ENCODE assay signal across 19 cellular contexts in genomic region chr17:45276031-45276430, GRCh38. TPM values are rescaled to one million over a fixed set of nuclear protein-coding genes. Genes with fewer than 3 reads are reported as not detected.
DNase-seq lines count a peak whose midpoint lies in the region; ATAC-seq and TF ChIP-seq lines count a peak whose summit lies in the region.
"Had no signal": no experiment of that assay in that cellular context is flagged by ENCODE, and none has a peak within 500 bp of the region (broad histone marks: within the 10 kb centered on the region; RNA-seq: fewer than 3 reads in every experiment).

No MANE protein-coding gene starts in this region.

- no peaks in the 10 kb centered on the region for H3K36me3 Mint-ChIP-seq in T-helper 17 cell (ENCODE audit: low read depth)

- TF ChIP-seq EP300 in transverse colon (IDR thresholded peaks at IDR 0.05; ENCODE audit: low read depth) = no peak

- in situ Hi-C loops in transverse colon (cut with MboI; ENCODE audit: low pct_ligation_motif_present in 1 of 4, low pct_unique_long_range_greater_than_20kb in 1 of 4, low sequenced_read_pairs in 3 of 4) = loop anchor here in 3 of 4 donors (5.0 to 10.0 kb wide), 3 partner anchors 101 to 109 kb away; no protein-coding TSS in a partner anchor

- no peak overlapping the region for H3K4me3 Mint-ChIP-seq in T-helper 17 cell
- H3K4me3 Mint-ChIP-seq: CD8-positive, alpha-beta memory T cell had no signal

- H3K9me3 ChIP-seq in T-helper 17 cell (ENCODE audit: control insufficient read depth, low read length, poor library complexity, severe bottlenecking) (no peaks in the 10 kb centered on the region), transverse colon (no peaks in the 10 kb centered on the region)

- H3K4me1 Mint-ChIP-seq in T-helper 17 cell = peaks cover 11% of the 10 kb centered on the region

- no peak for ATAC-seq in Right ventricle myocardium superior (ENCODE audit: poor library complexity)
- ATAC-seq in left cardiac atrium = no peak
- no peak for ATAC-seq in T-helper 17 cell
- no peak for ATAC-seq in HG02981 (IDR thresholded peaks at IDR 0.05; ENCODE audit: unreplicated experiment)

- H3K27ac ChIP-seq in transverse colon = peak overlapping the region; percentile 44 to 83 (median 72)

- peaks cover 0 to 24% (median 10%) of the 10 kb centered on the region in 4 donors for H3K36me3 ChIP-seq in transverse colon

- H3K4me3 ChIP-seq in transverse colon = no peak overlapping the region
- H3K4me3 ChIP-seq: smooth muscle cell had no signal

- peaks cover 9 to 30% (median 14%) of the 10 kb centered on the region in 4 donors for H3K4me1 ChIP-seq in transverse colon

- H3K27me3 ChIP-seq in transverse colon = no peaks in the 10 kb centered on the region

- TF ChIP-seq POLR2A in transverse colon (IDR thresholded peaks at IDR 0.05) = no peak

- no peak for TF ChIP-seq CTCF in transverse colon (IDR thresholded peaks at IDR 0.05)

- H3K27me3 Mint-ChIP-seq in T-helper 17 cell = no peaks in the 10 kb centered on the region
- H3K27me3 Mint-ChIP-seq: CD8-positive, alpha-beta memory T cell had no signal

- H3K27ac Mint-ChIP-seq in T-helper 17 cell = peak overlapping the region; percentile 45

- WGBS in transverse colon (ENCODE audit: low coverage in 1 of 2), 2 donors = 56% methylated on average over 6 of the region's 6 CpGs; no CpG with 5 or more reads in 1 of the 2 donors

- DNase-seq in Right ventricle myocardium superior (peak; percentile 45), left cardiac atrium (no peak), T-helper 17 cell (no peak), left kidney (ENCODE audit: low read depth, low spot score) (peak; percentile 27), transverse colon (no peak), NCI-H187 treated with DMSO at 0.1 percent for 48 hours (lab: John Stamatoyannopoulos, UW) (no peak)
- DNase-seq in stimulated activated naive CD4-positive, alpha-beta T cell treated with Interleukin-2 at 50 U/mL for 16 hours (lab: John Stamatoyannopoulos, UW) = no peak
- DNase-seq: activated CD4-positive, alpha-beta T cell treated with anti-CD3 and anti-CD28 coated beads, Interleukin-2, amount 50 U/mL, for 4 hours; activated naive CD4-positive, alpha-beta T cell treated with Interleukin-2 at 50 U/mL for 16 hours; CD8-positive, alpha-beta memory T cell; NCI-H1694; SIG-M5 had no signal

- intact Hi-C loops in Right ventricle myocardium superior (cut with DNase I) (no loop called here), left cardiac atrium (cut with DNase I) (loop anchor here (2.0 to 5.0 kb wide), 3 partner anchors 37 to 111 kb away; no protein-coding TSS in a partner anchor), transverse colon (cut with DNase I; ENCODE audit: low total_unique reads) (loop anchor here (5.0 kb wide), 1 partner anchor 41 kb away; the partner anchor contains the start of gene MAP3K14)

RNA-seq across cellular contexts. Expression of gene SPATA32, which starts 14.1 kb away (rescaled TPM):
- total RNA-seq in Right ventricle myocardium superior (not detected), left cardiac atrium (not detected), T-helper 17 cell (under 1 TPM in 1 of 2 donors, not detected in 1; 0.17 TPM), transverse colon (under 1 TPM in 1 of 4 donors, not detected in 3; 0.48 TPM)
- total RNA-seq: A673, Daoy, endothelial cell of umbilical vein, glomerular endothelial cell, lower leg skin, smooth muscle cell had no signal

RNA-seq across cellular contexts. Expression of gene MAP3K14, which starts 40.8 kb away (rescaled TPM):
- total RNA-seq in Right ventricle myocardium superior (12.2 TPM), left cardiac atrium (10 to 100 TPM; 13.4 to 13.5 TPM), T-helper 17 cell (10 to 100 TPM; 43.8 to 49.1 TPM), transverse colon (10 to 100 TPM; 13.0 to 33.7 (median 18.7) TPM)

RNA-seq across cellular contexts. Expression of gene FMNL1, which starts 54.3 kb away (rescaled TPM):
- total RNA-seq in Right ventricle myocardium superior (12.0 TPM), left cardiac atrium (10 to 100 TPM; 16.6 to 18.6 TPM), T-helper 17 cell (100 to 1,000 TPM; 509 to 550 TPM), transverse colon (10 to 100 TPM in 2 of 4 donors, 1 to 10 TPM in 2; 1.2 to 17.5 (median 10.6) TPM)

Comparison
In these comparisons a context has a peak if more than half of its experiments do, and no peak if none do; other contexts are left out.
1. DNase-seq: peak in Right ventricle myocardium superior (single experiment) and left kidney (single experiment); none in left cardiac atrium (single experiment), T-helper 17 cell (0 of 3), transverse colon (single experiment), stimulated activated naive CD4-positive, alpha-beta T cell treated with Interleukin-2 at 50 U/mL for 16 hours (single experiment) and NCI-H187 treated with DMSO at 0.1 percent for 48 hours (single experiment).
2. RNA of gene FMNL1, which starts 54.3 kb away (total RNA-seq): 509 to 550 TPM in T-helper 17 cell; 16.6 to 18.6 TPM in left cardiac atrium, 1.2 to 17.5 TPM in transverse colon and 12.0 TPM in Right ventricle myocardium superior (single experiment); every median in the first group is over 10 times any median in the second.